In the genomic region with DNA sequence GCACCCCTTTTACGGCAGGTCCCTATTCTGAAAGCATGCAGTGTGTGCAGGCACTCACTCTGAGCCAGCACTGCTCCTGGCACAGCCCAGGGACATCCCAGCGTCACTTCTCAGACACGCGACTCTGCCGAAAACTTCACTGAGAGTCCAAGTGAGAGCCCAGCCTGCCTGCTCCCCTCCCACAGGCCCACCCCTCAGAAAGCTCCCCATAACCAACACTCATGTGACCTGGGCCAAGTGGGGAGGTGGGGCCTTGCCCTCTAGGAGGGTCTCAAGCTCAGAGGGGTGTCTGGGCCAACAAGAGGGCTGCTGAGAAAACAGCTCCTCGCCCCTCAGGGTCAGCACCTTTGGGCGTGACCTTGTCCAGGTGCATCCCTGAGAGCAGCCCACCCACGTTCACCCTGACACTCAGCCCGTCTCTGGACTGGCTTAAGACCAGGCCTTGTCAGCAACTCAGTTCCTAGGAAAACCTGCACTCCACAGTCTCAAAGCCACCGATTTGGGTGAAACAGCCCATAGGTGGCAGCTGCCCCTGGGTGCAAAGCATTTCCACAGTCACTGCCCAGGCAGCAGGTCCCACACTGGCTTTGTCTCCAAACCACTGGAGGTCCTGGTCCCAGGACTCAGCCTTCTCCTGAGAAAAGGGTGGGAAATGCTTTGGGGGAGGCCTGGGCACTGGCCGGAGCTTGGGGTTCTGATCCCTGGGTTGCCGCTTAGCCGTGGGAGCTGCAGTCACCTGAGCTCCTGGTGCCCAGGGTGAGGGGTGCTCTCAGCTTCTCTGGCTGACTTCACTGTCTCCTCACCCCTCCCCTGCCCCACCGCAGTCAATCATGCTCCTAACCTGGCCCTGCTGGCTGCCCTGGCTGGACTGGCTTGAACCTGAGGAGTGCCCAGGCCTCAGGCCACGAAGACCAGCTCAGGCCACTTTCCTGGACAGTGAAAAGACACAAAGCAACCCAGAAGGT, we compare ENCODE assay signal across 17 cellular contexts.
DNase-seq lines count a peak whose midpoint lies in the region; ATAC-seq and TF ChIP-seq lines count a peak whose summit lies in the region.
"Had no signal": no experiment of that assay in that cellular context is flagged by ENCODE, and none has a peak within 500 bp of the region (broad histone marks: within the 10 kb centered on the region; RNA-seq: fewer than 3 reads in every experiment).

No MANE protein-coding gene starts in this region.

- peaks cover 0 to 6% of the 10 kb centered on the region in 2 donors for H3K9me3 ChIP-seq in right atrium auricular region
- H3K9me3 ChIP-seq in aorta (ENCODE audit: control insufficient read depth, low read length), result no peaks in the 10 kb centered on the region
- H3K9me3 ChIP-seq: ascending aorta had no signal

- H3K27ac ChIP-seq in right atrium auricular region (no peak overlapping the region), aorta (ENCODE audit: low read depth in 1 of 2, low read length in 2 of 2) (no peak overlapping the region)
- H3K27ac ChIP-seq: ascending aorta had no signal

- TF ChIP-seq CTCF in right atrium auricular region (IDR thresholded peaks at IDR 0.05) (no peak), omental fat pad (IDR thresholded peaks at IDR 0.05) (no peak)

- ATAC-seq in Right ventricle myocardium inferior, result peak; percentile 56
- ATAC-seq in omental fat pad (ENCODE audit: low FRiP score), result no peak
- no peak for ATAC-seq in aorta (ENCODE audit: low FRiP score)
- ATAC-seq: SK-N-SH treated with all-trans-retinoic acid at 6 μM for 48 hours; stimulated activated naive B cell treated with anti-CD40 and anti-IgM and Interleukin-4, amounts not matched to agents 10 μg/mL and 1 μg/mL and 100 μg/mL, for 72 hours had no signal

- H3K4me3 ChIP-seq in right atrium auricular region (no peak overlapping the region), aorta (ENCODE audit: low read length in 2 of 2) (no peak overlapping the region)
- H3K4me3 ChIP-seq: ascending aorta, smooth muscle cell had no signal

- H3K36me3 ChIP-seq in right atrium auricular region (peaks cover 26% of the 10 kb centered on the region), aorta (ENCODE audit: control insufficient read depth in 1 of 2, insufficient read depth in 2 of 2, low read length in 1 of 2) (peaks cover 0 to 1% of the 10 kb centered on the region in 2 donors)

- intact Hi-C loops in Right ventricle myocardium inferior (cut with DNase I), result no loop called here
- intact Hi-C loops in cardiac septum (cut with DNase I), result no loop called here
- intact Hi-C loops in aorta (cut with DNase I), result no loop called here

- H3K4me1 ChIP-seq in right atrium auricular region, result no peaks in the 10 kb centered on the region
- no peaks in the 10 kb centered on the region for H3K4me1 ChIP-seq in aorta (ENCODE audit: control insufficient read depth in 1 of 2, insufficient read depth in 2 of 2, low read length in 2 of 2)
- H3K4me1 ChIP-seq: ascending aorta had no signal

- DNase-seq in Right ventricle myocardium inferior (ENCODE audit: missing footprints) (no peak), right atrium auricular region (ENCODE audit: low spot score) (no peak), cardiac septum (ENCODE audit: low spot score) (peak; percentile 72), omental fat pad (ENCODE audit: low spot score) (peak; percentile 4), aorta (peak; percentile 32 to 54), HT-29 (ENCODE audit: low spot score) (no peak), cerebellar cortex (ENCODE audit: low spot score) (no peak)
- DNase-seq in stimulated activated naive CD4-positive, alpha-beta T cell (lab: John Stamatoyannopoulos, UW), result no peak
- DNase-seq: activated CD4-positive, alpha-beta T cell treated with anti-CD3 and anti-CD28 coated beads, Interleukin-2, amount 50 U/mL, for 48 hours; cortex of kidney; EL; mesenchymal stem cell; OCI-M1; stimulated activated naive B cell treated with anti-CD40 and anti-IgM and Interleukin-4, amounts not matched to agents 10 μg/mL and 1 μg/mL and 100 μg/mL, for 72 hours had no signal

- 88 to 94% methylated on average over 15 of the region's 15 CpGs for WGBS in aorta, 2 donors

- H3K27me3 ChIP-seq in right atrium auricular region (no peaks in the 10 kb centered on the region), aorta (ENCODE audit: control insufficient read depth in 1 of 2, insufficient read depth in 2 of 2, low read length in 1 of 2) (no peaks in the 10 kb centered on the region)
- H3K27me3 ChIP-seq: ascending aorta had no signal

Comparison
In these comparisons a context has a peak if more than half of its experiments do, and no peak if none do; other contexts are left out.
1. DNase-seq: peak in cardiac septum (single experiment), omental fat pad (single experiment) and aorta (2 of 2); none in Right ventricle myocardium inferior (single experiment), right atrium auricular region (single experiment), HT-29 (single experiment), stimulated activated naive CD4-positive, alpha-beta T cell (0 of 6) and cerebellar cortex (single experiment).